23 cellular contexts compared by ENCODE assay signal in the genomic region with DNA sequence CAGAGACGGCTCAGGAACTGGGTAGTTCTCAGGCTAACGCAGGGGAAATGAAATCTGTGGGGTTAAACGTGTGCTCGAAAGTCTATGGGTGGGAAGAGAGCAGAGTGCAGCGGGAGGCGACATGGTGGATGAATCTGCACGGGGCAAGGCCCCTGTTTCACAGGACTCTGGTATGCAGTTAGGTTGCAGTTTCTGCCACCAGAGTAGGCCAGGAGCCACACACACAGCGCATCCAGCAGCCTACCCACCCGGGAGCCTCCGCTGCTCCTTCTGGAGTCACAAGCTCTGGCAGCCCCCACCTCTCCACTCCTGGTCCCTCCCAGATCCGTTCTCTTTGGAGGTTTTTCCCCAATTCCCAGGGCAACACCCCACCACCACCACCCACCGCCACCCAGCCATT. TPM values are rescaled to one million over a fixed set of nuclear protein-coding genes. Genes with fewer than 3 reads are reported as not detected.
"Had no signal": no experiment of that assay in that cellular context is flagged by ENCODE, and none has a peak within 500 bp of the region (broad histone marks: within the 10 kb centered on the region; RNA-seq: fewer than 3 reads in every experiment).

No MANE protein-coding gene starts in this region.

- H3K4me3 ChIP-seq: MG63, SJSA1 had no signal

- H3K27me3 ChIP-seq: SJSA1 had no signal

- H3K27ac ChIP-seq: SJSA1 had no signal

- DNase-seq: IMR-90, Karpas-422, KG1, MG63, NCI-H1092, NCI-H1105 treated with DMSO at 0.1 percent for 48 hours, NCI-H1417 treated with DMSO at 0.1 percent for 48 hours, NCI-H146, NCI-H1694 treated with DMSO at 0.1 percent for 48 hours, NCI-H1930, NCI-H2081, NCI-H2107, NCI-H2227 treated with DMSO at 0.1 percent for 48 hours, NCI-H524 treated with DMSO at 0.1 percent for 48 hours, NCI-H69, NCI-H774, Right ventricle myocardium superior, RPMI8226, SIG-M5 had no signal

- H3K36me3 ChIP-seq: MG63, SJSA1 had no signal

- H3K9me3 ChIP-seq: MG63, SJSA1 had no signal

- H3K4me1 ChIP-seq: SJSA1 had no signal

RNA-seq across cellular contexts. Expression of a gene that starts 27.0 kb away (rescaled TPM):
- total RNA-seq: HepG2, HT1080, IMR-90, NCI-H460, Right ventricle myocardium superior, SJSA1 had no signal
- polyA plus RNA-seq: HepG2, IMR-90 had no signal
